In genomic region chr7:6375346-6376101, GRCh38 we compare ENCODE assay signal across 8 cellular contexts. TPM values are rescaled to one million over a fixed set of nuclear protein-coding genes. Genes with fewer than 3 reads are reported as not detected.
DNase-seq lines count a peak whose midpoint lies in the region; ATAC-seq and TF ChIP-seq lines count a peak whose summit lies in the region.

No MANE protein-coding gene starts in this region.

- peaks cover 42% of the 10 kb centered on the region for H3K4me1 Mint-ChIP-seq in activated T-cell treated with anti-CD3 and anti-CD28 coated beads, Interleukin-2, amount 50 U/mL, for 24 hours (ENCODE audit: low read depth)

- TF ChIP-seq CTCF in AG10803 (conservative IDR thresholded peaks at IDR 0.05; ENCODE audit: low read length) (no peak), prostate gland (IDR thresholded peaks at IDR 0.05) (no peak), omental fat pad (IDR thresholded peaks at IDR 0.05) (no peak)

- peak overlapping the region; percentile 88 to 93 for H3K27ac ChIP-seq in prostate gland

- H3K4me3 ChIP-seq in AG10803 (ENCODE audit: low read length) (peak overlapping the region; percentile 82), prostate gland (peak overlapping the region; percentile 71 to 76)

- no peaks in the 10 kb centered on the region for H3K9me3 ChIP-seq in prostate gland

- WGBS in prostate gland: 4% methylated on average over 23 of the region's 23 CpGs

- peak overlapping the region; percentile 96 for H3K4me3 Mint-ChIP-seq in activated T-cell treated with anti-CD3 and anti-CD28 coated beads, Interleukin-2, amount 50 U/mL, for 24 hours

- H3K36me3 ChIP-seq in prostate gland: no peaks in the 10 kb centered on the region

- H3K9me3 Mint-ChIP-seq in activated T-cell treated with anti-CD3 and anti-CD28 coated beads, Interleukin-2, amount 50 U/mL, for 24 hours: no peaks in the 10 kb centered on the region

- no peaks in the 10 kb centered on the region for H3K4me1 ChIP-seq in prostate gland (replicated peaks)

- no peaks in the 10 kb centered on the region for H3K27me3 Mint-ChIP-seq in activated T-cell treated with anti-CD3 and anti-CD28 coated beads, Interleukin-2, amount 50 U/mL, for 24 hours

- peak overlapping the region; percentile 95 for H3K27ac Mint-ChIP-seq in activated T-cell treated with anti-CD3 and anti-CD28 coated beads, Interleukin-2, amount 50 U/mL, for 24 hours

- DNase-seq in AG10803 (ENCODE audit: low read depth): peak; percentile 26
- DNase-seq in HT1080 (ENCODE audit: low read depth): peak; percentile 36
- DNase-seq in activated T-cell treated with anti-CD3 and anti-CD28 coated beads, Interleukin-2, amount 50 U/mL, for 24 hours: peak; percentile 43
- peak; percentile 60 for DNase-seq in fibroblast of peridontal ligament (ENCODE audit: extremely low read depth)
- DNase-seq in prostate gland (ENCODE audit: low spot score): no peak
- DNase-seq in NCI-H345 (lab: John Stamatoyannopoulos, UW): no peak
- no peak for DNase-seq in NCI-H1436 treated with DMSO at 0.1 percent for 48 hours (lab: John Stamatoyannopoulos, UW)
- DNase-seq in omental fat pad (ENCODE audit: low spot score): no peak

- H3K36me3 Mint-ChIP-seq in activated T-cell treated with anti-CD3 and anti-CD28 coated beads, Interleukin-2, amount 50 U/mL, for 24 hours (ENCODE audit: low read depth): peaks cover 40% of the 10 kb centered on the region

- H3K27me3 ChIP-seq in prostate gland (replicated peaks; ENCODE audit: insufficient read depth): no peaks in the 10 kb centered on the region

- no peak for ATAC-seq in omental fat pad (ENCODE audit: low FRiP score)

- intact Hi-C loops in prostate gland (cut with DNase I): no loop called here

- no peak for TF ChIP-seq POLR2A in prostate gland (IDR thresholded peaks at IDR 0.05)

RNA-seq across cellular contexts. Expression of gene RAC1, which starts 1.2 kb away (rescaled TPM):
- total RNA-seq in HT1080 (2014; rRNA removed; shearing (Covaris generic)): 106 and 202 TPM in 2 replicates
- polyA plus RNA-seq in HT1080 (2015; cell fraction: cytosol; rRNA removed): 342 and 349 TPM in 2 replicates
- polyA plus RNA-seq in HT1080 (2015; cell fraction: nucleus; rRNA removed): 174 and 185 TPM in 2 replicates
- total RNA-seq in prostate gland: 100 to 1,000 TPM; 175 to 180 TPM
- total RNA-seq in omental fat pad: 100 to 1,000 TPM in 3 of 4 donors, 10 to 100 TPM in 1; 87.5 to 142 (median 116) TPM

RNA-seq across cellular contexts. Expression of gene FAM220A, which starts 26.8 kb away (rescaled TPM):
- total RNA-seq in HT1080 (2014; rRNA removed; shearing (Covaris generic)): 12.9 and 13.5 TPM in 2 replicates
- 13.1 and 15.6 TPM in 2 replicates for polyA plus RNA-seq in HT1080 (2015; cell fraction: cytosol; rRNA removed)
- 5.2 and 8.7 TPM in 2 replicates for polyA plus RNA-seq in HT1080 (2015; cell fraction: nucleus; rRNA removed)
- 10 to 100 TPM; 15.0 to 26.6 TPM for total RNA-seq in prostate gland
- total RNA-seq in omental fat pad: 10 to 100 TPM in 3 of 4 donors, 1 to 10 TPM in 1; 9.9 to 18.0 (median 14.2) TPM

Comparison
In these comparisons a context has a peak if more than half of its experiments do, and no peak if none do; other contexts are left out.
1. DNase-seq: peak in AG10803 (single experiment), HT1080 (single experiment), activated T-cell treated with anti-CD3 and anti-CD28 coated beads, Interleukin-2, amount 50 U/mL, for 24 hours (single experiment) and fibroblast of peridontal ligament (single experiment); none in prostate gland (single experiment), NCI-H345 (single experiment), NCI-H1436 treated with DMSO at 0.1 percent for 48 hours (single experiment) and omental fat pad (single experiment).